In genomic region chr1:92277105-92277504, GRCh38 we compare ENCODE assay signal across 25 cellular contexts. TPM values are rescaled to one million over a fixed set of nuclear protein-coding genes. Genes with fewer than 3 reads are reported as not detected.
A peak's percentile ranks its signal among the peaks of the same experiment; 100 is the strongest.
DNase-seq lines count a peak whose midpoint lies in the region; ATAC-seq, FAIRE-seq and TF ChIP-seq lines count a peak whose summit lies in the region.
"Had no signal": no experiment of that assay in that cellular context is flagged by ENCODE, and none has a peak within 500 bp of the region (broad histone marks: within the 10 kb centered on the region; RNA-seq: fewer than 3 reads in every experiment).

No MANE protein-coding gene starts in this region.

- no peak overlapping the region for H4K8ac ChIP-seq in mesenchymal stem cell (ENCODE audit: low read length)

- H2BK15ac ChIP-seq in mesenchymal stem cell (ENCODE audit: low read depth, poor library complexity, severe bottlenecking), result no peak overlapping the region

- H2AFZ ChIP-seq in GM23248 (no peak overlapping the region), endothelial cell of umbilical vein (ENCODE audit: low read depth, low read length) (no peak overlapping the region), mesenchymal stem cell (ENCODE audit: low read depth, low read length) (no peak overlapping the region)

- H3K79me2 ChIP-seq in GM23248 (ENCODE audit: insufficient read depth), result no peaks in the 10 kb centered on the region
- no peaks in the 10 kb centered on the region for H3K79me2 ChIP-seq in endothelial cell of umbilical vein (ENCODE audit: control insufficient read depth, insufficient read depth, low read length)

- H3K27ac ChIP-seq in GM23248 (no peak overlapping the region), endothelial cell of umbilical vein (ENCODE audit: insufficient read depth, low read depth, low read length) (peak overlapping the region; percentile 75), mesenchymal stem cell (ENCODE audit: low read length, poor library complexity, severe bottlenecking) (no peak overlapping the region)
- H3K27ac ChIP-seq: Peyer's patch, upper lobe of left lung had no signal

- H2BK5ac ChIP-seq in mesenchymal stem cell (ENCODE audit: low read depth, low read length, poor library complexity, severe bottlenecking), result no peak overlapping the region

- H3K18ac ChIP-seq in mesenchymal stem cell (ENCODE audit: low read depth in 1 of 2, low read length in 2 of 2), result no peak overlapping the region

- H3K4me1 Mint-ChIP-seq in Calu3 (ENCODE audit: low read depth, unreplicated experiment), result no peaks in the 10 kb centered on the region

- H4K91ac ChIP-seq in mesenchymal stem cell (ENCODE audit: low read length), result no peak overlapping the region

- POLR2A ChIA-PET in endothelial cell of umbilical vein (lab: Charles Lee), result no interaction called here

- no peak overlapping the region for H3K4me2 ChIP-seq in GM23248 (ENCODE audit: unreplicated experiment)
- H3K4me2 ChIP-seq in endothelial cell of umbilical vein (ENCODE audit: insufficient read depth, low read length), result peak overlapping the region; percentile 1
- H3K4me2 ChIP-seq in mesenchymal stem cell (ENCODE audit: low read length, poor library complexity, severe bottlenecking), result no peak overlapping the region
- H3K4me2 ChIP-seq: SK-N-SH had no signal

- no peaks in the 10 kb centered on the region for H4K20me1 ChIP-seq in GM23248 (ENCODE audit: insufficient read depth)
- H4K20me1 ChIP-seq in endothelial cell of umbilical vein (replicated peaks; ENCODE audit: control insufficient read depth, extremely low read depth, insufficient read depth, low read length), result no peaks in the 10 kb centered on the region

- TF ChIP-seq CTCF in endothelial cell of umbilical vein (IDR thresholded peaks at IDR 0.05; ENCODE audit: extremely low read depth in 1 of 2, insufficient read depth in 1 of 2, low read depth in 1 of 2, low read length in 2 of 2) (no peak), Calu3 (IDR thresholded peaks at IDR 0.05; ENCODE audit: unreplicated experiment) (no peak)

- dilution Hi-C loops in endothelial cell of umbilical vein (cut with MboI; ENCODE audit: extremely low pct_ligation_motif_present, low sequenced_read_pairs), result no loop called here

- no peak overlapping the region for H2BK120ac ChIP-seq in mesenchymal stem cell (ENCODE audit: low read depth, low read length)

- H2BK12ac ChIP-seq in mesenchymal stem cell (ENCODE audit: low read length in 2 of 2), result no peak overlapping the region

- H3K23ac ChIP-seq in mesenchymal stem cell (ENCODE audit: low read length in 2 of 2), result no peak overlapping the region

- H3K36me3 Mint-ChIP-seq in Calu3 (ENCODE audit: insufficient read depth, unreplicated experiment), result no peaks in the 10 kb centered on the region

- no peak for ATAC-seq in HG02870 (IDR thresholded peaks at IDR 0.05; ENCODE audit: unreplicated experiment)
- ATAC-seq: activated CD8-positive, alpha-beta T cell treated with anti-CD3 and anti-CD28 coated beads, Interleukin-2, amount 10 ng/mL, durations not matched to agents 7 days and 5 days; effector memory CD8-positive, alpha-beta T cell had no signal

- WGBS in GM23248 (ENCODE audit: low coverage in 1 of 2, low lambda C conversion rate in 2 of 2, missing lambda C conversion rate in 2 of 2), 2 experiments, result 83 to 96% methylated on average over 1 of the region's 1 CpG
- WGBS in mesenchymal stem cell, result no CpG with 5 or more reads among the region's 1 CpG

- H3K27ac Mint-ChIP-seq in Calu3 (ENCODE audit: unreplicated experiment), result no peak overlapping the region
- H3K27ac Mint-ChIP-seq: activated B cell treated with CpG ODN at 0.5 μM for 24 hours; activated CD8-positive, alpha-beta T cell treated with anti-CD3 and anti-CD28 coated beads, Interleukin-2, amount 10 ng/mL, durations not matched to agents 7 days and 5 days; effector memory CD8-positive, alpha-beta T cell had no signal

- peaks cover 14% of the 10 kb centered on the region for H3K79me1 ChIP-seq in mesenchymal stem cell (replicated peaks; ENCODE audit: low read length, poor library complexity, severe bottlenecking)

- intact Hi-C loops in endothelial cell of umbilical vein (cut with micrococcal nuclease), result no loop called here
- intact Hi-C loops in Calu3 (cut with micrococcal nuclease; ENCODE audit: unreplicated experiment), result no loop called here

- no peaks in the 10 kb centered on the region for H3K9me1 ChIP-seq in endothelial cell of umbilical vein (replicated peaks; ENCODE audit: control insufficient read depth, extremely low read depth, insufficient read depth, low read length)

- H3K27me3 Mint-ChIP-seq in Calu3 (ENCODE audit: unreplicated experiment), result no peaks in the 10 kb centered on the region
- H3K27me3 Mint-ChIP-seq: activated B cell treated with CpG ODN at 0.5 μM for 24 hours; effector memory CD8-positive, alpha-beta T cell had no signal

- H3K9me3 ChIP-seq in GM23248 (ENCODE audit: low read depth), result no peaks in the 10 kb centered on the region
- H3K9me3 ChIP-seq in endothelial cell of umbilical vein (replicated peaks; ENCODE audit: control insufficient read depth, insufficient read depth, low read length), result no peaks in the 10 kb centered on the region
- peaks cover 4% of the 10 kb centered on the region for H3K9me3 ChIP-seq in mesenchymal stem cell (ENCODE audit: control insufficient read depth, low read length)
- H3K9me3 ChIP-seq: Peyer's patch, SK-N-SH, upper lobe of left lung had no signal

- H3K36me3 ChIP-seq in GM23248 (ENCODE audit: low read depth) (no peaks in the 10 kb centered on the region), endothelial cell of umbilical vein (ENCODE audit: control insufficient read depth in 2 of 2, extremely low read depth in 1 of 2, insufficient read depth in 2 of 2, low read length in 2 of 2) (peaks cover 0 to 3% of the 10 kb centered on the region in 2 experiments), mesenchymal stem cell (ENCODE audit: control insufficient read depth in 1 of 2, insufficient read depth in 2 of 2, low read depth in 1 of 2, low read length in 2 of 2) (peaks cover 19 to 67% of the 10 kb centered on the region in 2 experiments)

- H3K14ac ChIP-seq in mesenchymal stem cell (ENCODE audit: low read length in 2 of 2), result no peak overlapping the region

- BruUV-seq in endothelial cell of umbilical vein (replicated peaks; lab: Mats Ljungman, UMichigan) (no TSS peak), Calu3 (replicated peaks; lab: Mats Ljungman, UMichigan) (no TSS peak)

- peak; percentile 82 for FAIRE-seq in endothelial cell of umbilical vein (lab: Jason Lieb, UNC)
- FAIRE-seq: kidney had no signal

- TF ChIP-seq POLR2A in endothelial cell of umbilical vein (IDR thresholded peaks at IDR 0.05; ENCODE audit: low read depth, low read length), result no peak

- no peaks in the 10 kb centered on the region for H3F3A ChIP-seq in GM23248 (ENCODE audit: insufficient read depth)

- H2AK5ac ChIP-seq in mesenchymal stem cell (ENCODE audit: low read length, severe bottlenecking), result no peak overlapping the region

- no peak overlapping the region for H3K4me3 ChIP-seq in GM23248
- no peak overlapping the region for H3K4me3 ChIP-seq in endothelial cell of umbilical vein (replicated peaks in 1 of 3; ENCODE audit: insufficient read depth in 1 of 3, low read depth in 1 of 3, low read length in 3 of 3)
- H3K4me3 ChIP-seq in mesenchymal stem cell (ENCODE audit: insufficient read depth in 1 of 2, low read depth in 1 of 2, low read length in 2 of 2), result no peak overlapping the region
- H3K4me3 ChIP-seq: Peyer's patch, upper lobe of left lung had no signal

- H3K9me3 Mint-ChIP-seq in Calu3 (ENCODE audit: low read depth, unreplicated experiment), result no peaks in the 10 kb centered on the region
- H3K9me3 Mint-ChIP-seq: effector memory CD8-positive, alpha-beta T cell had no signal

- in situ Hi-C loops in GM23248 (cut with MboI), result no loop called here

- H3K4me3 Mint-ChIP-seq in Calu3 (ENCODE audit: low read depth, unreplicated experiment), result no peak overlapping the region
- H3K4me3 Mint-ChIP-seq: activated B cell treated with CpG ODN at 0.5 μM for 24 hours; activated CD8-positive, alpha-beta T cell treated with anti-CD3 and anti-CD28 coated beads, Interleukin-2, amount 10 ng/mL, durations not matched to agents 7 days and 5 days; effector memory CD8-positive, alpha-beta T cell had no signal

- no peaks in the 10 kb centered on the region for H3K9me2 ChIP-seq in GM23248 (ENCODE audit: insufficient read depth)
- H3K9me2 ChIP-seq: SK-N-SH had no signal

- no peaks in the 10 kb centered on the region for H3K27me3 ChIP-seq in GM23248 (replicated peaks; ENCODE audit: insufficient read depth)
- H3K27me3 ChIP-seq in endothelial cell of umbilical vein (ENCODE audit: control insufficient read depth in 2 of 2, insufficient read depth in 2 of 2, low read length in 2 of 2), result no peaks in the 10 kb centered on the region
- no peaks in the 10 kb centered on the region for H3K27me3 ChIP-seq in mesenchymal stem cell (ENCODE audit: control insufficient read depth in 1 of 2, insufficient read depth in 1 of 2, low read length in 2 of 2)
- H3K27me3 ChIP-seq: Peyer's patch, upper lobe of left lung had no signal

- DNase-seq in GM23248 (peak; percentile 61), RKO (ENCODE audit: low spot score) (peak; percentile 65), endothelial cell of umbilical vein (ENCODE audit: low read depth, low spot score) (peak; percentile 55), mesenchymal stem cell (peak; percentile 63), Calu3 (no peak), NCI-H1048 (lab: John Stamatoyannopoulos, UW) (no peak), NCI-H2107 treated with DMSO at 0.1 percent for 48 hours (lab: John Stamatoyannopoulos, UW; ENCODE audit: unreplicated experiment) (no peak)
- DNase-seq: activated B cell treated with CpG ODN at 0.5 μM for 24 hours; activated CD8-positive, alpha-beta T cell treated with anti-CD3 and anti-CD28 coated beads, Interleukin-2, amount 10 ng/mL, durations not matched to agents 7 days and 5 days; activated T-cell treated with anti-CD3 and anti-CD28 coated beads, Interleukin-2, amount 50 U/mL, for 1 hour; AML-193; DND-41; effector memory CD8-positive, alpha-beta T cell; KG1; kidney; mammary epithelial cell; NCI-H2029; occipital lobe; Peyer's patch; retina; SK-N-SH; upper lobe of left lung had no signal

- CTCF ChIA-PET in endothelial cell of umbilical vein (lab: Charles Lee) (interaction anchor here (7.1 kb wide), 1 partner anchor 14 kb away, joined by 37 read pairs; no protein-coding TSS in a partner anchor), Calu3 (lab: Charles Lee) (no interaction called here)

- H3K4me1 ChIP-seq in GM23248 (ENCODE audit: insufficient read depth) (peaks cover 8% of the 10 kb centered on the region), endothelial cell of umbilical vein (ENCODE audit: control insufficient read depth, extremely low read depth, insufficient read depth, low read length) (peaks cover 20% of the 10 kb centered on the region), mesenchymal stem cell (ENCODE audit: control insufficient read depth, insufficient read depth, low read depth, low read length) (no peaks in the 10 kb centered on the region)
- H3K4me1 ChIP-seq: Peyer's patch, upper lobe of left lung had no signal

- no peak overlapping the region for H3K4ac ChIP-seq in mesenchymal stem cell (ENCODE audit: low read depth in 1 of 2, low read length in 2 of 2)

- H3K9ac ChIP-seq in GM23248, result no peak overlapping the region
- no peak overlapping the region for H3K9ac ChIP-seq in endothelial cell of umbilical vein (replicated peaks; ENCODE audit: extremely low read depth, insufficient read depth, low read length)
- H3K9ac ChIP-seq in mesenchymal stem cell (ENCODE audit: low read length), result no peak overlapping the region
- H3K9ac ChIP-seq: SK-N-SH had no signal

RNA-seq across cellular contexts. Expression of gene GLMN, which starts 21.7 kb away (rescaled TPM):
- total RNA-seq in GM23248 (2014; rRNA removed; shearing (Covaris generic)), result 10.7 and 13.0 TPM in 2 replicates
- 11.7 and 12.3 TPM in 2 replicates for polyA plus RNA-seq in GM23248 (2016; fragmentation: Nextera tagmentation; extraction: Ambion mirVana)
- 13.2 and 13.7 TPM in 2 replicates for total RNA-seq in endothelial cell of umbilical vein
- polyA plus RNA-seq in endothelial cell of umbilical vein, result 1.2 and 2.4 TPM in 2 replicates
- polyA plus RNA-seq in endothelial cell of umbilical vein (2011; cell fraction: cytosol; rRNA removed), result 3.1 and 3.4 TPM in 2 replicates
- polyA plus RNA-seq in endothelial cell of umbilical vein (2011; cell fraction: nucleus; rRNA removed), result 15.9 and 22.5 TPM in 2 replicates
- polyA plus RNA-seq in endothelial cell of umbilical vein (2012), result 5.9 and 13.6 TPM in 2 replicates
- polyA minus RNA-seq in endothelial cell of umbilical vein, result 1.2 and 1.3 TPM in 2 replicates
- 3.0 TPM for polyA minus RNA-seq in endothelial cell of umbilical vein (2011; cell fraction: cytosol; rRNA and poly(A)+ RNA removed)
- polyA minus RNA-seq in endothelial cell of umbilical vein (2011; cell fraction: nucleus; rRNA and poly(A)+ RNA removed), result 6.2 and 13.4 TPM in 2 replicates
- 8.6 TPM for polyA plus RNA-seq in mesenchymal stem cell (2013, experiment 1 of 2)
- polyA plus RNA-seq in mesenchymal stem cell (2013, experiment 2 of 2), result 9.2 TPM
- 13.3 and 15.3 TPM in 2 replicates for total RNA-seq in Calu3 (2022)

RNA-seq across cellular contexts. Expression of gene RPAP2, which starts 21.8 kb away (rescaled TPM):
- 9.7 and 17.4 TPM in 2 replicates for total RNA-seq in GM23248 (2014; rRNA removed; shearing (Covaris generic))
- polyA plus RNA-seq in GM23248 (2016; fragmentation: Nextera tagmentation; extraction: Ambion mirVana) (25.5 and 25.8 TPM in 2 replicates), endothelial cell of umbilical vein (4.3 and 4.4 TPM in 2 replicates)
- total RNA-seq in endothelial cell of umbilical vein (23.5 and 24.9 TPM in 2 replicates), Calu3 (2022) (21.6 and 22.5 TPM in 2 replicates)
- 7.0 and 9.0 TPM in 2 replicates for polyA plus RNA-seq in endothelial cell of umbilical vein (2011; cell fraction: cytosol; rRNA removed)
- polyA plus RNA-seq in endothelial cell of umbilical vein (2011; cell fraction: nucleus; rRNA removed), result 9.5 and 10.3 TPM in 2 replicates
- polyA plus RNA-seq in endothelial cell of umbilical vein (2012), result 11.2 and 18.6 TPM in 2 replicates
- 7.8 and 9.1 TPM in 2 replicates for polyA minus RNA-seq in endothelial cell of umbilical vein
- polyA minus RNA-seq in endothelial cell of umbilical vein (2011; cell fraction: cytosol; rRNA and poly(A)+ RNA removed), result 5.4 TPM
- polyA minus RNA-seq in endothelial cell of umbilical vein (2011; cell fraction: nucleus; rRNA and poly(A)+ RNA removed), result 10.7 and 20.8 TPM in 2 replicates
- polyA plus RNA-seq in mesenchymal stem cell (2013, experiment 1 of 2), result 10.5 TPM
- 10.8 TPM for polyA plus RNA-seq in mesenchymal stem cell (2013, experiment 2 of 2)

RNA-seq across cellular contexts. Expression of gene C1orf146, which starts 59.4 kb away (rescaled TPM):
- not detected in 2 replicates for total RNA-seq in GM23248 (2014; rRNA removed; shearing (Covaris generic))
- polyA plus RNA-seq in GM23248 (2016; fragmentation: Nextera tagmentation; extraction: Ambion mirVana), result not detected in 2 replicates
- total RNA-seq in endothelial cell of umbilical vein, result not detected in 2 replicates
- not detected in 2 replicates for polyA plus RNA-seq in endothelial cell of umbilical vein
- polyA plus RNA-seq in endothelial cell of umbilical vein (2011; cell fraction: cytosol; rRNA removed), result not detected in 2 replicates
- polyA plus RNA-seq in endothelial cell of umbilical vein (2011; cell fraction: nucleus; rRNA removed), result not detected in 2 replicates
- not detected in 2 replicates for polyA plus RNA-seq in endothelial cell of umbilical vein (2012)
- not detected in 2 replicates for polyA minus RNA-seq in endothelial cell of umbilical vein
- not detected for polyA minus RNA-seq in endothelial cell of umbilical vein (2011; cell fraction: cytosol; rRNA and poly(A)+ RNA removed)
- polyA minus RNA-seq in endothelial cell of umbilical vein (2011; cell fraction: nucleus; rRNA and poly(A)+ RNA removed), result not detected in 2 replicates
- not detected for polyA plus RNA-seq in mesenchymal stem cell (2013, experiment 1 of 2)
- not detected for polyA plus RNA-seq in mesenchymal stem cell (2013, experiment 2 of 2)
- not detected in 2 replicates for total RNA-seq in Calu3 (2022)
- total RNA-seq: activated B cell treated with CpG ODN at 0.5 μM for 24 hours; activated CD8-positive, alpha-beta T cell treated with anti-CD3 and anti-CD28 coated beads, Interleukin-2, amount 10 ng/mL, durations not matched to agents 7 days and 5 days; kidney; mammary epithelial cell; myocyte; NCI-H460; occipital lobe; Peyer's patch; upper lobe of left lung had no signal
- polyA plus RNA-seq: mammary epithelial cell, SK-N-SH had no signal

Comparison
In these comparisons a context has a peak if more than half of its experiments do, and no peak if none do; other contexts are left out.
1. DNase-seq: peak in GM23248 (single experiment), RKO (single experiment), endothelial cell of umbilical vein (single experiment) and mesenchymal stem cell (single experiment); none in Calu3 (single experiment), NCI-H1048 (single experiment) and NCI-H2107 treated with DMSO at 0.1 percent for 48 hours (single experiment).